In genomic region chr17:73492125-73492801, GRCh38 we compare ENCODE assay signal across 2 cellular contexts.
A peak's percentile ranks its signal among the peaks of the same experiment; 100 is the strongest.
TF ChIP-seq lines count a peak whose summit lies in the region.

No MANE protein-coding gene starts in this region.

TF ChIP-seq in HEK293, 187 proteins besides CTCF, POLR2A, EP300 and RAD21 (continued from another document):
- TF ChIP-seq ZNF26 (tag by site-specific recombination; IDR thresholded peaks at IDR 0.05) (no peak), ZIC2 (tag by site-specific recombination; IDR thresholded peaks at IDR 0.05) (peak; percentile 76), ZNF843 (tag by site-specific recombination; IDR thresholded peaks at IDR 0.05) (no peak), ZNF211 (tag by site-specific recombination; IDR thresholded peaks at IDR 0.05; ENCODE audit: low read depth) (no peak), ZNF37A (tag by site-specific recombination; IDR thresholded peaks at IDR 0.05) (no peak)

TF ChIP-seq in WTC11, 78 proteins besides CTCF, POLR2A, EP300 and RAD21 (continued from another document):
- TF ChIP-seq JAZF1 (CRISPR knock-in tag; IDR thresholded peaks at IDR 0.05) (no peak), EMX1 (CRISPR knock-in tag; IDR thresholded peaks at IDR 0.05) (no peak), ZBTB21 (CRISPR knock-in tag; IDR thresholded peaks at IDR 0.05; ENCODE audit: borderline replicate concordance) (no peak), RELA (CRISPR knock-in tag; IDR thresholded peaks at IDR 0.05; ENCODE audit: borderline replicate concordance) (no peak), ATF6 (CRISPR knock-in tag; IDR thresholded peaks at IDR 0.05) (no peak), CDX4 (CRISPR knock-in tag; IDR thresholded peaks at IDR 0.05; ENCODE audit: borderline replicate concordance) (no peak), TEAD1 (CRISPR knock-in tag; IDR thresholded peaks at IDR 0.05) (no peak), USF1 (CRISPR knock-in tag; IDR thresholded peaks at IDR 0.05) (no peak)
